Comparison of ENCODE assay signal across 21 cellular contexts in genomic region chr6:138293996-138294395, GRCh38.
A peak's percentile ranks its signal among the peaks of the same experiment; 100 is the strongest.
DNase-seq lines count a peak whose midpoint lies in the region; ATAC-seq, FAIRE-seq and TF ChIP-seq lines count a peak whose summit lies in the region.
"Had no signal": no experiment of that assay in that cellular context is flagged by ENCODE, and none has a peak within 500 bp of the region (broad histone marks: within the 10 kb centered on the region; RNA-seq: fewer than 3 reads in every experiment).

No MANE protein-coding gene starts in this region.

- H3K9me3 ChIP-seq in GM23248 (ENCODE audit: low read depth), result no peaks in the 10 kb centered on the region
- H3K9me3 ChIP-seq in H9 (ENCODE audit: control insufficient read depth, low read depth, low read length), result no peaks in the 10 kb centered on the region
- H3K9me3 ChIP-seq: BE2C, SJSA1 had no signal

- in situ Hi-C loops in GM23248 (cut with MboI), result no loop called here

- no peak overlapping the region for H3K18ac ChIP-seq in H9 (ENCODE audit: insufficient read length, low read depth, low read length)

- H3K79me2 ChIP-seq in GM23248 (ENCODE audit: insufficient read depth) (no peaks in the 10 kb centered on the region), H9 (ENCODE audit: insufficient read depth, low read length) (no peaks in the 10 kb centered on the region)

- H2BK5ac ChIP-seq in H9 (ENCODE audit: insufficient read length, low read length), result no peak overlapping the region

- H3K4me1 ChIP-seq in GM23248 (ENCODE audit: insufficient read depth) (peaks cover 32% of the 10 kb centered on the region), H9 (ENCODE audit: insufficient read depth, low read length) (no peaks in the 10 kb centered on the region; the same call in 1 of the 2 replicates)
- H3K4me1 ChIP-seq: BE2C had no signal

- H2BK120ac ChIP-seq in H9 (ENCODE audit: low read depth, low read length, poor library complexity, severe bottlenecking), result no peak overlapping the region

- peak; percentile 32 for FAIRE-seq in bronchial epithelial cell (lab: Jason Lieb, UNC)

- H3F3A ChIP-seq in GM23248 (ENCODE audit: insufficient read depth), result peaks cover 16% of the 10 kb centered on the region

- H3K27ac Mint-ChIP-seq in H9, result no peak overlapping the region
- H3K27ac Mint-ChIP-seq: CD14-positive monocyte had no signal

- no peak overlapping the region for H3T11ph ChIP-seq in H9 (ENCODE audit: low read length)

- no peak for ATAC-seq in GM21737 (IDR thresholded peaks at IDR 0.05; ENCODE audit: unreplicated experiment)

- H3K36me3 ChIP-seq in GM23248 (ENCODE audit: low read depth) (no peaks in the 10 kb centered on the region), bronchial epithelial cell (ENCODE audit: control insufficient read depth, insufficient read depth, low read length) (no peaks in the 10 kb centered on the region)
- H3K36me3 ChIP-seq: BE2C, SJSA1 had no signal

- H4K8ac ChIP-seq in H9 (replicated peaks; ENCODE audit: insufficient read length, low read depth, low read length), result no peak overlapping the region

- H3K9ac ChIP-seq in GM23248 (no peak overlapping the region), H9 (ENCODE audit: extremely low read depth, insufficient read length, low read length) (no peak overlapping the region)

- no peak overlapping the region for H3K14ac ChIP-seq in H9 (ENCODE audit: insufficient read depth, low read length)

- H3K27ac ChIP-seq in GM23248 (peak overlapping the region; percentile 40), H9 (ENCODE audit: insufficient read length, low read depth, low read length) (no peak overlapping the region)
- H3K27ac ChIP-seq: SJSA1 had no signal

- H3K36me3 Mint-ChIP-seq in H9 (ENCODE audit: insufficient read depth in 1 of 3, low read depth in 3 of 3), result peaks cover 4 to 24% (median 8%) of the 10 kb centered on the region in 3 experiments; a peak in 6 of 7 replicates
- H3K36me3 Mint-ChIP-seq: CD14-positive monocyte had no signal

- H3K4me3 Mint-ChIP-seq in H9, result no peak overlapping the region
- H3K4me3 Mint-ChIP-seq: CD14-positive monocyte had no signal

- H3K4me3 ChIP-seq in GM23248 (no peak overlapping the region), bronchial epithelial cell (ENCODE audit: low read depth, low read length) (no peak overlapping the region)
- H3K4me3 ChIP-seq: SJSA1 had no signal

- no peaks in the 10 kb centered on the region for H3K23me2 ChIP-seq in H9 (ENCODE audit: insufficient read length, low read depth, low read length, poor library complexity, severe bottlenecking)

- no peaks in the 10 kb centered on the region for H3K79me1 ChIP-seq in H9 (ENCODE audit: insufficient read depth, low read depth, low read length, poor library complexity, severe bottlenecking)

- no peak overlapping the region for H2BK20ac ChIP-seq in H9 (ENCODE audit: low read depth, low read length, poor library complexity, severe bottlenecking)

- no peak overlapping the region for H4K5ac ChIP-seq in H9 (ENCODE audit: insufficient read length, low read depth, low read length)

- no peak overlapping the region for H2AK5ac ChIP-seq in H9 (ENCODE audit: insufficient read length, low read length)

- H2BK15ac ChIP-seq in H9 (ENCODE audit: low read depth, low read length), result no peak overlapping the region

- H3K56ac ChIP-seq in H9 (ENCODE audit: insufficient read length, low read depth, low read length), result no peak overlapping the region

- H3K4me2 ChIP-seq in GM23248 (ENCODE audit: unreplicated experiment), result peak overlapping the region; percentile 20
- H3K4me2 ChIP-seq in H9 (ENCODE audit: insufficient read depth, insufficient read length, low read length), result no peak overlapping the region

- H4K20me1 ChIP-seq in GM23248 (ENCODE audit: insufficient read depth) (no peaks in the 10 kb centered on the region), H9 (ENCODE audit: control insufficient read depth, insufficient read depth, insufficient read length) (no peaks in the 10 kb centered on the region)

- H3K4me1 Mint-ChIP-seq in H9, result peaks cover 16 to 17% of the 10 kb centered on the region in 2 experiments
- H3K4me1 Mint-ChIP-seq: CD14-positive monocyte had no signal

- no peaks in the 10 kb centered on the region for H3K27me3 Mint-ChIP-seq in H9 (ENCODE audit: low read depth)

- no peak overlapping the region for H4K91ac ChIP-seq in H9 (ENCODE audit: insufficient read length, low read depth, low read length)

- no peaks in the 10 kb centered on the region for H3K27me3 ChIP-seq in GM23248 (replicated peaks; ENCODE audit: insufficient read depth)
- no peaks in the 10 kb centered on the region for H3K27me3 ChIP-seq in bronchial epithelial cell (ENCODE audit: control insufficient read depth, insufficient read depth, low read length)
- H3K27me3 ChIP-seq in H9 (ENCODE audit: insufficient read depth, low read length), result no peaks in the 10 kb centered on the region
- H3K27me3 ChIP-seq: BE2C, SJSA1 had no signal

- H3K9me3 Mint-ChIP-seq in H9, result no peaks in the 10 kb centered on the region

- H3K9me2 ChIP-seq in GM23248 (ENCODE audit: insufficient read depth), result no peaks in the 10 kb centered on the region

- no peak overlapping the region for H3K23ac ChIP-seq in H9 (ENCODE audit: insufficient read length, low read depth, low read length)

- peak overlapping the region; percentile 12; the same call in 1 of the 2 replicates for H2AFZ ChIP-seq in GM23248
- H2AFZ ChIP-seq in H9 (ENCODE audit: low read length), result no peak overlapping the region

- H3K4ac ChIP-seq in H9 (ENCODE audit: low read depth, low read length), result no peak overlapping the region

- TF ChIP-seq CTCF in bronchial epithelial cell (IDR thresholded peaks at IDR 0.05; ENCODE audit: insufficient read depth, low read length, severe bottlenecking) (no peak), H9 (conservative IDR thresholded peaks at IDR 0.05) (no peak)

- WGBS in GM23248 (ENCODE audit: low coverage in 1 of 2, low lambda C conversion rate in 2 of 2, missing lambda C conversion rate in 2 of 2), 2 experiments, result 55 to 67% methylated on average over 4 of the region's 4 CpGs
- no CpG with 5 or more reads among the region's 4 CpGs for WGBS in H9 (ENCODE audit: extremely low coverage, insufficient read length, low lambda C conversion rate)

- peak; percentile 30 for DNase-seq in GM23248
- no peak for DNase-seq in bronchial epithelial cell (ENCODE audit: low read depth)
- peak; percentile 80 for DNase-seq in fibroblast of gingiva (ENCODE audit: low read depth)
- DNase-seq in ureter (ENCODE audit: low spot score), result no peak
- no peak for DNase-seq in foreskin melanocyte
- no peak for DNase-seq in H9
- DNase-seq: BE2C, DMS153, DND-41, IMR-90, KG1, NCI-H1092, NCI-H1417 treated with DMSO at 0.1 percent for 48 hours, NCI-H1694 treated with DMSO at 0.1 percent for 48 hours, NCI-H2227 treated with DMSO at 0.1 percent for 48 hours, NCI-H526 treated with DMSO at 0.1 percent for 48 hours, Right ventricle myocardium superior, RPMI8226 had no signal

- no peak overlapping the region for H2BK12ac ChIP-seq in H9 (ENCODE audit: insufficient read length, low read depth, low read length)

Comparison
In these comparisons a context has a peak if more than half of its experiments do, and no peak if none do; other contexts are left out.
1. DNase-seq: peak in GM23248 (single experiment) and fibroblast of gingiva (single experiment); none in bronchial epithelial cell (single experiment), ureter (single experiment), foreskin melanocyte (single experiment) and H9 (single experiment).